9 cellular contexts compared by ENCODE assay signal in the genomic region with DNA sequence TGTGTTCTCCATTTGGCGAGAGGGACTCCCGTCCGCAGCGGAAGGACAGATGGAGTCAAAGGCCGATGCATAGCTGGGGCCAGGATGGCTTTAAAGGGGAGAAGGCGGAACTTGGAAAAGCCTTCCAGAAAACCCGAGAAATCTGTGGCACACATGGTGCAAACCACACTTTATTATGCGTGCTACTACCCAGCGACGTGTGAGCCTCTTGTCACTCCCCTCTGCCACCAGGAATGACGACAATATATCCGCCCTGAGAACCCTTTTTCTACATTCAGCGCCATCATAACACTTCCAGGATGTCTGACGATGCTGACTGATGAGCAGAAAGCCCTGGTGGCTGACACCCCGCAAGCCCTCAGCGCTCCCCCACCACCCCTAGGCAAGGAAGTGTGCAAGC. TPM values are rescaled to one million over a fixed set of nuclear protein-coding genes. Genes with fewer than 3 reads are reported as not detected.
A peak's percentile ranks its signal among the peaks of the same experiment; 100 is the strongest.
DNase-seq lines count a peak whose midpoint lies in the region; ATAC-seq, FAIRE-seq and TF ChIP-seq lines count a peak whose summit lies in the region.
"Had no signal": no experiment of that assay in that cellular context is flagged by ENCODE, and none has a peak within 500 bp of the region (broad histone marks: within the 10 kb centered on the region; RNA-seq: fewer than 3 reads in every experiment).

No MANE protein-coding gene starts in this region.

- H3K36me3 Mint-ChIP-seq in activated naive CD4-positive, alpha-beta T cell treated with anti-CD3 and anti-CD28 coated beads for 36 hours (ENCODE audit: low read depth), result no peaks in the 10 kb centered on the region

- H3K4me1 ChIP-seq in HepG2 (ENCODE audit: insufficient read depth, low read length), result peaks cover 13% of the 10 kb centered on the region
- H3K4me1 ChIP-seq in subcutaneous abdominal adipose tissue (ENCODE audit: control insufficient read depth in 5 of 5, insufficient read depth in 5 of 5, low read length in 5 of 5), result peaks cover 0 to 26% (median 24%) of the 10 kb centered on the region in 5 donors

- no peak overlapping the region for H2AFZ ChIP-seq in HepG2 (ENCODE audit: low read length)

- intact Hi-C loops in activated naive CD4-positive, alpha-beta T cell treated with anti-CD3 and anti-CD28 coated beads for 36 hours (cut with micrococcal nuclease), result loop anchor here (5.0 to 10.0 kb wide), 3 partner anchors 160 to 325 kb away; a partner anchor contains a TSS
- intact Hi-C loops in HepG2 (cut with micrococcal nuclease; ENCODE audit: unreplicated experiment), result no loop called here

- H3K27ac ChIP-seq in WERI-Rb-1, result no peak overlapping the region
- no peak overlapping the region for H3K27ac ChIP-seq in HepG2 (ENCODE audit: extremely low read length, insufficient read depth, low read length)
- H3K27ac ChIP-seq in subcutaneous abdominal adipose tissue (ENCODE audit: low read depth, low read length), result no peak overlapping the region

- peak overlapping the region; percentile 20 for H3K4me3 Mint-ChIP-seq in activated naive CD4-positive, alpha-beta T cell treated with anti-CD3 and anti-CD28 coated beads for 36 hours

- CTCF ChIA-PET in activated naive CD4-positive, alpha-beta T cell treated with anti-CD3 and anti-CD28 coated beads for 36 hours (lab: Charles Lee), result no interaction called here
- CTCF ChIA-PET in HepG2 (lab: Yijun Ruan, JAX; ENCODE audit: low intra/inter-chr PET ratio, low total read pairs), result no interaction called here

- H3K9me3 ChIP-seq in WERI-Rb-1 (ENCODE audit: severe bottlenecking) (peaks cover 16% of the 10 kb centered on the region), HepG2 (ENCODE audit: low read length) (no peaks in the 10 kb centered on the region), subcutaneous abdominal adipose tissue (ENCODE audit: control insufficient read depth in 5 of 5, low read length in 5 of 5) (no peaks in the 10 kb centered on the region)

- no peak overlapping the region for H3K9ac ChIP-seq in HepG2 (ENCODE audit: insufficient read depth, low read depth, low read length)
- H3K9ac ChIP-seq in subcutaneous abdominal adipose tissue (ENCODE audit: low read length in 5 of 5), result no peak overlapping the region

- H3K4me3 ChIP-seq in WERI-Rb-1 (ENCODE audit: low read depth, low read length) (peak overlapping the region; percentile 45; the same call in 1 of the 2 replicates), HepG2 (replicated peaks in 1 of 3; ENCODE audit: insufficient read depth in 1 of 3, low read depth in 2 of 3, low read length in 3 of 3) (peak overlapping the region in 2 of 3 experiments; percentile 10 to 44; a peak in 2 of 6 replicates), subcutaneous abdominal adipose tissue (ENCODE audit: low read depth in 1 of 5, low read length in 5 of 5) (peak overlapping the region in 3 of 5 donors; percentile 39 to 50 (median 46))

- TF ChIP-seq EP300 in HepG2 (IDR thresholded peaks at IDR 0.05; ENCODE audit: low read depth in 2 of 2, low read length in 2 of 2), result no peak
- no peak for TF ChIP-seq EP300 in HepG2 (CRISPR knock-in tag; IDR thresholded peaks at IDR 0.05; ENCODE audit: borderline replicate concordance)

- H3K27ac Mint-ChIP-seq in activated naive CD4-positive, alpha-beta T cell treated with anti-CD3 and anti-CD28 coated beads for 36 hours, result no peak overlapping the region

- no peaks in the 10 kb centered on the region for H3K9me3 Mint-ChIP-seq in activated naive CD4-positive, alpha-beta T cell treated with anti-CD3 and anti-CD28 coated beads for 36 hours

- FAIRE-seq in HepG2 (lab: Jason Lieb, UNC), result no peak

- no peak for TF ChIP-seq POLR2A in HepG2 (IDR thresholded peaks at IDR 0.05; ENCODE audit: insufficient read depth in 1 of 2, low read depth in 2 of 2, low read length in 2 of 2)

- in situ Hi-C loops in HepG2 (cut with HindIII; ENCODE audit: extremely low pct_ligation_motif_present, low pct_unique_long_range_greater_than_20kb), result no loop called here

- H3K27me3 ChIP-seq in WERI-Rb-1 (ENCODE audit: insufficient read depth, low read depth, severe bottlenecking) (peaks cover 23% of the 10 kb centered on the region), HepG2 (ENCODE audit: control insufficient read depth in 1 of 2, insufficient read depth in 2 of 2, low read length in 2 of 2) (peaks cover 1 to 8% of the 10 kb centered on the region in 2 experiments; a peak in 4 of 5 replicates), subcutaneous abdominal adipose tissue (ENCODE audit: control insufficient read depth in 5 of 5, insufficient read depth in 4 of 5, low read length in 5 of 5) (peaks cover 16 to 43% (median 36%) of the 10 kb centered on the region in 5 donors)

- H3K36me3 ChIP-seq in WERI-Rb-1 (no peaks in the 10 kb centered on the region), HepG2 (replicated peaks in 1 of 2; ENCODE audit: control insufficient read depth in 1 of 2, insufficient read depth in 2 of 2, low read length in 2 of 2) (no peaks in the 10 kb centered on the region), subcutaneous abdominal adipose tissue (ENCODE audit: control insufficient read depth in 5 of 5, insufficient read depth in 5 of 5, low read length in 5 of 5) (no peaks in the 10 kb centered on the region)

- POLR2A ChIA-PET in HepG2 (lab: Yijun Ruan, JAX), result no interaction called here

- TF ChIP-seq RAD21 in HepG2 (CRISPR knock-in tag; IDR thresholded peaks at IDR 0.05), result no peak

- BruUV-seq in HepG2 (replicated peaks; lab: Mats Ljungman, UMichigan), result no TSS peak

- peaks cover 16% of the 10 kb centered on the region for H3K4me1 Mint-ChIP-seq in activated naive CD4-positive, alpha-beta T cell treated with anti-CD3 and anti-CD28 coated beads for 36 hours (ENCODE audit: low read depth)

- H4K20me1 ChIP-seq in HepG2 (ENCODE audit: insufficient read depth, low read length), result no peaks in the 10 kb centered on the region

- H3K79me2 ChIP-seq in HepG2 (ENCODE audit: insufficient read depth, low read length), result no peaks in the 10 kb centered on the region

- no peak for ATAC-seq in HepG2
- ATAC-seq in GM19455 (IDR thresholded peaks at IDR 0.05; ENCODE audit: unreplicated experiment), result no peak

- TF ChIP-seq CTCF in WERI-Rb-1 (IDR thresholded peaks at IDR 0.05; ENCODE audit: low read depth, low read length) (no peak), HepG2 (CRISPR knock-in tag; IDR thresholded peaks at IDR 0.05) (no peak)

- DNase-seq in activated naive CD4-positive, alpha-beta T cell treated with anti-CD3 and anti-CD28 coated beads for 36 hours, result peak; percentile 21
- no peak for DNase-seq in activated naive CD4-positive, alpha-beta T cell treated with anti-CD3 and anti-CD28 coated beads, Interleukin-2, amount 50 U/mL, for 16 hours
- DNase-seq in WERI-Rb-1 (no peak), HepG2 (ENCODE audit: low spot score) (no peak), AG08395 (ENCODE audit: low spot score) (no peak), pons (ENCODE audit: low spot score) (no peak)

- H3K4me2 ChIP-seq in HepG2 (ENCODE audit: low read depth, low read length), result peak overlapping the region; percentile 74

- H3K27me3 Mint-ChIP-seq in activated naive CD4-positive, alpha-beta T cell treated with anti-CD3 and anti-CD28 coated beads for 36 hours (ENCODE audit: low read depth), result peaks cover 64% of the 10 kb centered on the region

- 49% methylated on average over 15 of the region's 16 CpGs for WGBS in HepG2 (ENCODE audit: low lambda C conversion rate)

RNA-seq across cellular contexts. Expression of a gene that starts 0.7 kb away (rescaled TPM):
- total RNA-seq in activated naive CD4-positive, alpha-beta T cell treated with anti-CD3 and anti-CD28 coated beads for 36 hours, result not detected
- not detected in 2 replicates for total RNA-seq in HepG2 (2016; rRNA removed; fragmentation: Illumina TruSeq; extraction: Trizol)
- not detected in 2 replicates for total RNA-seq in HepG2 (2016; cell fraction: cytosol; rRNA removed; fragmentation: Illumina TruSeq; extraction: Trizol; ENCODE audit: low read depth)
- 0.11 TPM in 1 of 2 replicates, not detected in the other for total RNA-seq in HepG2 (2016; cell fraction: insoluble cytoplasmic fraction; rRNA removed; fragmentation: Illumina TruSeq; extraction: Trizol)
- total RNA-seq in HepG2 (2016; cell fraction: membrane; rRNA removed; fragmentation: Illumina TruSeq; extraction: Trizol), result not detected in 2 replicates
- total RNA-seq in HepG2 (2016; cell fraction: nucleus; rRNA removed; fragmentation: Illumina TruSeq; extraction: Trizol), result not detected in 2 replicates
- 0.03 and 0.05 TPM in 2 replicates for polyA plus RNA-seq in HepG2 (2011; rRNA removed)
- polyA plus RNA-seq in HepG2 (2011; cell fraction: cytosol; rRNA removed), result 0.04 and 0.09 TPM in 2 replicates
- 0.16 TPM in 2 replicates for polyA plus RNA-seq in HepG2 (2011; cell fraction: nucleus; rRNA removed)
- polyA plus RNA-seq in HepG2 (2012), result 0.03 and 0.20 TPM in 2 replicates
- polyA plus RNA-seq in HepG2 (2016; cell fraction: cytosol; fragmentation: Illumina TruSeq; extraction: Trizol; ENCODE audit: low read depth), result not detected in 2 replicates
- not detected in 2 replicates for polyA plus RNA-seq in HepG2 (2016; cell fraction: insoluble cytoplasmic fraction; fragmentation: Illumina TruSeq; extraction: Trizol; ENCODE audit: low read depth)
- polyA plus RNA-seq in HepG2 (2016; cell fraction: membrane; fragmentation: Illumina TruSeq; extraction: Trizol; ENCODE audit: low read depth), result not detected in 2 replicates
- not detected in 2 replicates for polyA plus RNA-seq in HepG2 (2016; cell fraction: nucleus; fragmentation: Illumina TruSeq; extraction: Trizol; ENCODE audit: insufficient read depth, low read depth)
- 0.24 TPM in 1 of 2 replicates, not detected in the other for polyA minus RNA-seq in HepG2 (2011; rRNA and poly(A)+ RNA removed; ENCODE audit: low replicate concordance)
- polyA minus RNA-seq in HepG2 (2011; cell fraction: cytosol; rRNA and poly(A)+ RNA removed), result 0.53 TPM in 1 of 2 replicates, not detected in the other
- polyA minus RNA-seq in HepG2 (2011; cell fraction: nucleus; rRNA and poly(A)+ RNA removed), result 0.26 and 0.62 TPM in 2 replicates
- total RNA-seq: RPMI7951 had no signal

RNA-seq across cellular contexts. Expression of a gene that starts 57.9 kb away (rescaled TPM):
- 100 to 1,000 TPM; 113 to 116 TPM for total RNA-seq in activated naive CD4-positive, alpha-beta T cell treated with anti-CD3 and anti-CD28 coated beads for 36 hours
- 110 and 177 TPM in 2 replicates for total RNA-seq in HepG2 (2016; rRNA removed; fragmentation: Illumina TruSeq; extraction: Trizol)
- 15.5 and 18.0 TPM in 2 replicates for total RNA-seq in HepG2 (2016; cell fraction: cytosol; rRNA removed; fragmentation: Illumina TruSeq; extraction: Trizol; ENCODE audit: low read depth)
- total RNA-seq in HepG2 (2016; cell fraction: insoluble cytoplasmic fraction; rRNA removed; fragmentation: Illumina TruSeq; extraction: Trizol), result 117 and 184 TPM in 2 replicates
- 30.7 and 37.3 TPM in 2 replicates for total RNA-seq in HepG2 (2016; cell fraction: membrane; rRNA removed; fragmentation: Illumina TruSeq; extraction: Trizol)
- 71.1 and 72.1 TPM in 2 replicates for total RNA-seq in HepG2 (2016; cell fraction: nucleus; rRNA removed; fragmentation: Illumina TruSeq; extraction: Trizol)
- polyA plus RNA-seq in HepG2 (2011; rRNA removed), result 63.2 and 77.3 TPM in 2 replicates
- polyA plus RNA-seq in HepG2 (2011; cell fraction: cytosol; rRNA removed), result 41.6 and 48.8 TPM in 2 replicates
- polyA plus RNA-seq in HepG2 (2011; cell fraction: nucleus; rRNA removed), result 44.8 and 48.6 TPM in 2 replicates
- polyA plus RNA-seq in HepG2 (2012), result 49.6 and 59.5 TPM in 2 replicates
- 13.7 and 18.4 TPM in 2 replicates for polyA plus RNA-seq in HepG2 (2016; cell fraction: cytosol; fragmentation: Illumina TruSeq; extraction: Trizol; ENCODE audit: low read depth)
- polyA plus RNA-seq in HepG2 (2016; cell fraction: insoluble cytoplasmic fraction; fragmentation: Illumina TruSeq; extraction: Trizol; ENCODE audit: low read depth), result 142 and 150 TPM in 2 replicates
- 18.9 and 20.9 TPM in 2 replicates for polyA plus RNA-seq in HepG2 (2016; cell fraction: membrane; fragmentation: Illumina TruSeq; extraction: Trizol; ENCODE audit: low read depth)
- 82.5 and 87.2 TPM in 2 replicates for polyA plus RNA-seq in HepG2 (2016; cell fraction: nucleus; fragmentation: Illumina TruSeq; extraction: Trizol; ENCODE audit: insufficient read depth, low read depth)
- 54.9 and 71.4 TPM in 2 replicates for polyA minus RNA-seq in HepG2 (2011; rRNA and poly(A)+ RNA removed; ENCODE audit: low replicate concordance)
- 33.8 and 40.5 TPM in 2 replicates for polyA minus RNA-seq in HepG2 (2011; cell fraction: cytosol; rRNA and poly(A)+ RNA removed)
- 50.3 and 76.6 TPM in 2 replicates for polyA minus RNA-seq in HepG2 (2011; cell fraction: nucleus; rRNA and poly(A)+ RNA removed)
